9 cellular contexts compared by ENCODE assay signal in genomic region chr10:113060221-113061053, GRCh38.
DNase-seq lines count a peak whose midpoint lies in the region; ATAC-seq, FAIRE-seq and TF ChIP-seq lines count a peak whose summit lies in the region.
"Had no signal": no experiment of that assay in that cellular context is flagged by ENCODE, and none has a peak within 500 bp of the region (broad histone marks: within the 10 kb centered on the region; RNA-seq: fewer than 3 reads in every experiment).

No MANE protein-coding gene starts in this region.

- peak overlapping the region; percentile 78; the same call in 1 of the 2 replicates for H3K4me2 ChIP-seq in SK-N-SH

- peaks cover 38 to 49% of the 10 kb centered on the region in 2 experiments for H3K4me1 ChIP-seq in SK-N-SH (ENCODE audit: control insufficient read depth in 1 of 2, insufficient read depth in 2 of 2, low read depth in 1 of 2, low read length in 1 of 2)
- peaks cover 45 to 50% of the 10 kb centered on the region in 2 donors for H3K4me1 ChIP-seq in duodenal mucosa (ENCODE audit: control insufficient read depth in 1 of 2, insufficient read depth in 2 of 2, low read length in 2 of 2)
- H3K4me1 ChIP-seq in mucosa of descending colon (ENCODE audit: low read depth) = peaks cover 35% of the 10 kb centered on the region
- H3K4me1 ChIP-seq in upper lobe of right lung = peaks cover 59% of the 10 kb centered on the region

- TF ChIP-seq POLR2A in H54 (IDR thresholded peaks at IDR 0.05; ENCODE audit: low read depth, low read length) = no peak

- H3K27me3 ChIP-seq in SK-N-SH (ENCODE audit: insufficient read depth) = no peaks in the 10 kb centered on the region
- no peaks in the 10 kb centered on the region for H3K27me3 ChIP-seq in duodenal mucosa (ENCODE audit: control insufficient read depth in 1 of 2, insufficient read depth in 2 of 2, low read length in 2 of 2)
- no peaks in the 10 kb centered on the region for H3K27me3 ChIP-seq in upper lobe of right lung

- no peak for FAIRE-seq in H54 (lab: Jason Lieb, UNC)
- FAIRE-seq: A204.1 had no signal

- H3K36me3 ChIP-seq in SK-N-SH (replicated peaks in 1 of 2; ENCODE audit: control insufficient read depth in 1 of 2, insufficient read depth in 2 of 2, low read length in 1 of 2) (no peaks in the 10 kb centered on the region), duodenal mucosa (ENCODE audit: control insufficient read depth in 1 of 2, insufficient read depth in 2 of 2, low read length in 2 of 2) (no peaks in the 10 kb centered on the region), mucosa of descending colon (ENCODE audit: low read depth) (no peaks in the 10 kb centered on the region), upper lobe of right lung (no peaks in the 10 kb centered on the region)

- TF ChIP-seq RAD21 in SK-N-SH (IDR thresholded peaks at IDR 0.05; ENCODE audit: low read length) = no peak

- no peak overlapping the region for H2AFZ ChIP-seq in SK-N-SH (ENCODE audit: low read depth)

- 91% methylated on average over 15 of the region's 15 CpGs for WGBS in SK-N-SH (ENCODE audit: low lambda C conversion rate)

- no peaks in the 10 kb centered on the region for H4K20me1 ChIP-seq in SK-N-SH (ENCODE audit: insufficient read depth)

- peak overlapping the region; percentile 68 to 85; a peak in 3 of 4 replicates for H3K27ac ChIP-seq in SK-N-SH (ENCODE audit: low read depth in 2 of 2, low read length in 1 of 2)
- peak overlapping the region; percentile 61 for H3K27ac ChIP-seq in duodenal mucosa (ENCODE audit: low read depth, low read length)
- peak overlapping the region; percentile 75 for H3K27ac ChIP-seq in upper lobe of right lung

- no peaks in the 10 kb centered on the region for H3K9me2 ChIP-seq in SK-N-SH

- H3K9ac ChIP-seq in SK-N-SH (peak overlapping the region; percentile 44; the same call in 1 of the 2 replicates), duodenal mucosa (ENCODE audit: low read depth in 1 of 2, low read length in 2 of 2) (peak overlapping the region; percentile 42 to 52)

- intact Hi-C loops in mucosa of descending colon (cut with DNase I, micrococcal nuclease) (no loop called here), upper lobe of right lung (cut with DNase I) (no loop called here)

- peaks cover 24% of the 10 kb centered on the region for H3F3A ChIP-seq in SK-N-SH (replicated peaks; ENCODE audit: insufficient read depth)

- CTCF ChIA-PET in SK-N-SH (lab: Yijun Ruan, JAX) = interaction anchor here (0.6 to 1.2 kb wide), 3 partner anchors 50 to 325 kb away, joined by 3 to 4 read pairs (median 4); no protein-coding TSS in a partner anchor

- ATAC-seq in SK-N-SH treated with all-trans-retinoic acid at 6 μM for 48 hours (no peak), mucosa of descending colon (peak; percentile 78), upper lobe of right lung (peak; percentile 31), GM21786 (IDR thresholded peaks at IDR 0.05; ENCODE audit: unreplicated experiment) (no peak)

- TF ChIP-seq EP300 in SK-N-SH (IDR thresholded peaks at IDR 0.05; ENCODE audit: borderline replicate concordance in 1 of 2, low read depth in 1 of 2, low read length in 1 of 2) = no peak

- peaks cover 26% of the 10 kb centered on the region; the same call in 1 of the 2 replicates for H3K79me2 ChIP-seq in SK-N-SH (ENCODE audit: insufficient read depth)

- H3K4me3 ChIP-seq in SK-N-SH (ENCODE audit: low read depth in 2 of 2, low read length in 1 of 2) (no peak overlapping the region), duodenal mucosa (ENCODE audit: low read depth in 1 of 2, low read length in 2 of 2) (peak overlapping the region; percentile 38 to 56), mucosa of descending colon (no peak overlapping the region), upper lobe of right lung (no peak overlapping the region)

- H3K9me3 ChIP-seq in SK-N-SH (no peaks in the 10 kb centered on the region), duodenal mucosa (ENCODE audit: control insufficient read depth in 1 of 2, low read length in 2 of 2) (no peaks in the 10 kb centered on the region), mucosa of descending colon (no peaks in the 10 kb centered on the region), upper lobe of right lung (no peaks in the 10 kb centered on the region)

- POLR2A ChIA-PET in SK-N-SH (lab: Yijun Ruan, JAX) = no interaction called here

- no peak for DNase-seq in SK-N-SH
- peak in 2 of 3 donors; percentile 56 to 64 for DNase-seq in mucosa of descending colon
- DNase-seq in upper lobe of right lung = no peak
- DNase-seq in DMS153 (lab: John Stamatoyannopoulos, UW) = no peak
- DNase-seq in H54 (ENCODE audit: insufficient read length, low spot score) = no peak

- TF ChIP-seq CTCF in SK-N-SH (IDR thresholded peaks at IDR 0.05) (no peak), mucosa of descending colon (IDR thresholded peaks at IDR 0.05) (no peak), upper lobe of right lung (IDR thresholded peaks at IDR 0.05) (no peak)

TF ChIP-seq in SK-N-SH, 30 proteins besides CTCF, POLR2A, EP300 and RAD21 (continues in another document):
- no peak for TF ChIP-seq EZH2phosphoT487 (IDR thresholded peaks at IDR 0.05; ENCODE audit: borderline replicate concordance, low read depth)
- TF ChIP-seq PBX3 (IDR thresholded peaks at IDR 0.05) = no peak
- no peak for TF ChIP-seq RCOR1 (IDR thresholded peaks at IDR 0.05; ENCODE audit: low read length)
- TF ChIP-seq ELF1 (IDR thresholded peaks at IDR 0.05) = no peak
- TF ChIP-seq SIN3A (IDR thresholded peaks at IDR 0.05; ENCODE audit: borderline replicate concordance, low read depth, low read length) = no peak
- TF ChIP-seq FOSL2 (IDR thresholded peaks at IDR 0.05; ENCODE audit: borderline replicate concordance, low read depth) = no peak
- TF ChIP-seq RFX5 (IDR thresholded peaks at IDR 0.05; ENCODE audit: low read length) = no peak
- TF ChIP-seq IRF3 (IDR thresholded peaks at IDR 0.05; ENCODE audit: low read depth, low read length) = no peak

TF ChIP-seq in SK-N-SH treated with all-trans-retinoic acid at 6 μM for 48 hours, 23 proteins besides CTCF, POLR2A, EP300 and RAD21 (continues in another document):
- TF ChIP-seq ZNF8 (CRISPR knock-in tag; IDR thresholded peaks at IDR 0.05) (no peak), PPARA (CRISPR knock-in tag; IDR thresholded peaks at IDR 0.05; ENCODE audit: borderline replicate concordance) (no peak), ZC3H10 (CRISPR knock-in tag; IDR thresholded peaks at IDR 0.05) (no peak), TSHZ2 (CRISPR knock-in tag; IDR thresholded peaks at IDR 0.05) (no peak), CREB5 (CRISPR knock-in tag; IDR thresholded peaks at IDR 0.05; ENCODE audit: low read depth) (no peak), OSR1 (CRISPR knock-in tag; IDR thresholded peaks at IDR 0.05) (no peak), TCF4 (CRISPR knock-in tag; IDR thresholded peaks at IDR 0.05; ENCODE audit: borderline replicate concordance) (no peak), TOX (CRISPR knock-in tag; IDR thresholded peaks at IDR 0.05; ENCODE audit: borderline replicate concordance) (no peak), ISL1 (CRISPR knock-in tag; IDR thresholded peaks at IDR 0.05) (no peak), SNAI2 (CRISPR knock-in tag; IDR thresholded peaks at IDR 0.05) (no peak), PATZ1 (CRISPR knock-in tag; IDR thresholded peaks at IDR 0.05; ENCODE audit: borderline replicate concordance) (no peak), ESRRG (CRISPR knock-in tag; IDR thresholded peaks at IDR 0.05) (no peak)

Comparison
In these comparisons a context has a peak if more than half of its experiments do, and no peak if none do; other contexts are left out.
1. DNase-seq: peak in mucosa of descending colon (2 of 3); none in SK-N-SH (single experiment), upper lobe of right lung (single experiment), DMS153 (single experiment) and H54 (single experiment).
2. H3K4me3 ChIP-seq: peak in duodenal mucosa (2 of 2); none in SK-N-SH (0 of 2), mucosa of descending colon (single experiment) and upper lobe of right lung (single experiment).
3. ATAC-seq: peak in mucosa of descending colon (single experiment) and upper lobe of right lung (single experiment); none in SK-N-SH treated with all-trans-retinoic acid at 6 μM for 48 hours (single experiment) and GM21786 (single experiment).
4. Peak in every context shown above with its lines, with median percentiles within 50 percentile points of each other: H3K27ac ChIP-seq.